In the genomic region with DNA sequence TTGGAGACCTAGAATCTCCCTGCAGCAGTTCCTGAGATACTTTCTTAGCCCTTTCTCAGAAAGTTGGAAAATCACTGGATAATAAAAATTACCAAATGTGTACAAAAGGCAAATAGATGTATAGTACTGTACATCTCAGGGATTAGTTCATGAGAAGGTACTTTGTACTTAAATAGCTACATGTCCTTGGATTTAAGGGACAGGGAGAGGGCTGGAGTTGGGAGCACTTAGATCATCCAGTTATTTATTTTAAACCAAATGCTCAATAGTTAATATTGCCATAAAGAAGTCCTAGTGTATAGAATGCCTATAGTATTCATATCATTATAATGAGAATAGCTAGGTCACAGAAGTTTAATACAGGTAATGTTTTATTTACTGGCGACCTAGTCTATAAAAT, we compare ENCODE assay signal across 11 cellular contexts.
"Had no signal": no experiment of that assay in that cellular context is flagged by ENCODE, and none has a peak within 500 bp of the region (broad histone marks: within the 10 kb centered on the region; RNA-seq: fewer than 3 reads in every experiment).

No MANE protein-coding gene starts in this region.

- H3K4me3 ChIP-seq: GM23248, GM23338, HAP-1 had no signal

- H3K27ac ChIP-seq: GM23248 had no signal

- H3K9ac ChIP-seq: GM23248 had no signal

- FAIRE-seq: H1, H54 had no signal

- H2AFZ ChIP-seq: GM23248, GM23338 had no signal

- H3K4me1 ChIP-seq: HAP-1 had no signal

- H3K9me3 ChIP-seq: HAP-1 had no signal

- DNase-seq: GM23248, GOT3, H7, H9, HCEC 1CT, HFFc6 had no signal

- H3K4me2 ChIP-seq: GM23338 had no signal

- ATAC-seq: GM23338, HCT116 had no signal
